In the genomic region with DNA sequence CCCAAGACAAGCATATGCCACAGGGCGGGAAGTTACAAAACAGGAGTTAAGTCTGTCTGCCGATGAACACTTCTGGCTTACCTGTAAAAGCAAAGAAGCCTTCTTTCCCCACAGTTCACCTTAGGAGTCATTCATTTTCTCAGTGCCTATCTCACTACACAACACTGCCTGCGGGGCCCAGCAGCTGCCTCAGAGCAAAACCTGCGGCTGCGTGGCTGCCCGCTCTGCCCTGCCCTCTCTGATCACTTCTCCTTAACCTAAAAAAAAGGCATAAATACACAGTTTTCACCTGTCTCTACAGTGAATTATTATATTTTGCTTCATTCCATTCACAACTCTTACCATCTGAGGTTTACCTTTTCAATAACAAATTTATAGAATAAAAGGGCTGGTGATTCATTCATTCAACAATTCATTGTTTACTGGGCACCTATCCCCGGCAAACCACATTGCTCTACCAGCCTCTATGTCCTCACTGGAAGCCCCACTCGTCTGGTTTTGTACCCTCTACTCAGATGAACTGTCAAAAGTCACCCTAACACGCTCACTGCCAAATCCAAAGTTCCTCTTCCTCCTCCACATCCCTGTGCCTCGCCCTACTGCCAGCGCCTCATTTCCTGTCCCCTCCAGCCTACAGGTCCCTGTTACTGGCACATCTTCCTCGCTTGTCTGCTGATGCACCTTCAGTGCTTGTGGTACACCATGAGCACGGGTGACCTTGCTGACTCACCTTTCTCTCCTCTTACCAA, we compare ENCODE assay signal across 1 cellular context.
TF ChIP-seq lines count a peak whose summit lies in the region.

No MANE protein-coding gene starts in this region.

TF ChIP-seq in GM23338, 12 proteins besides CTCF, POLR2A, EP300 and RAD21 (continued from another document):
- TF ChIP-seq, protein P1, sequence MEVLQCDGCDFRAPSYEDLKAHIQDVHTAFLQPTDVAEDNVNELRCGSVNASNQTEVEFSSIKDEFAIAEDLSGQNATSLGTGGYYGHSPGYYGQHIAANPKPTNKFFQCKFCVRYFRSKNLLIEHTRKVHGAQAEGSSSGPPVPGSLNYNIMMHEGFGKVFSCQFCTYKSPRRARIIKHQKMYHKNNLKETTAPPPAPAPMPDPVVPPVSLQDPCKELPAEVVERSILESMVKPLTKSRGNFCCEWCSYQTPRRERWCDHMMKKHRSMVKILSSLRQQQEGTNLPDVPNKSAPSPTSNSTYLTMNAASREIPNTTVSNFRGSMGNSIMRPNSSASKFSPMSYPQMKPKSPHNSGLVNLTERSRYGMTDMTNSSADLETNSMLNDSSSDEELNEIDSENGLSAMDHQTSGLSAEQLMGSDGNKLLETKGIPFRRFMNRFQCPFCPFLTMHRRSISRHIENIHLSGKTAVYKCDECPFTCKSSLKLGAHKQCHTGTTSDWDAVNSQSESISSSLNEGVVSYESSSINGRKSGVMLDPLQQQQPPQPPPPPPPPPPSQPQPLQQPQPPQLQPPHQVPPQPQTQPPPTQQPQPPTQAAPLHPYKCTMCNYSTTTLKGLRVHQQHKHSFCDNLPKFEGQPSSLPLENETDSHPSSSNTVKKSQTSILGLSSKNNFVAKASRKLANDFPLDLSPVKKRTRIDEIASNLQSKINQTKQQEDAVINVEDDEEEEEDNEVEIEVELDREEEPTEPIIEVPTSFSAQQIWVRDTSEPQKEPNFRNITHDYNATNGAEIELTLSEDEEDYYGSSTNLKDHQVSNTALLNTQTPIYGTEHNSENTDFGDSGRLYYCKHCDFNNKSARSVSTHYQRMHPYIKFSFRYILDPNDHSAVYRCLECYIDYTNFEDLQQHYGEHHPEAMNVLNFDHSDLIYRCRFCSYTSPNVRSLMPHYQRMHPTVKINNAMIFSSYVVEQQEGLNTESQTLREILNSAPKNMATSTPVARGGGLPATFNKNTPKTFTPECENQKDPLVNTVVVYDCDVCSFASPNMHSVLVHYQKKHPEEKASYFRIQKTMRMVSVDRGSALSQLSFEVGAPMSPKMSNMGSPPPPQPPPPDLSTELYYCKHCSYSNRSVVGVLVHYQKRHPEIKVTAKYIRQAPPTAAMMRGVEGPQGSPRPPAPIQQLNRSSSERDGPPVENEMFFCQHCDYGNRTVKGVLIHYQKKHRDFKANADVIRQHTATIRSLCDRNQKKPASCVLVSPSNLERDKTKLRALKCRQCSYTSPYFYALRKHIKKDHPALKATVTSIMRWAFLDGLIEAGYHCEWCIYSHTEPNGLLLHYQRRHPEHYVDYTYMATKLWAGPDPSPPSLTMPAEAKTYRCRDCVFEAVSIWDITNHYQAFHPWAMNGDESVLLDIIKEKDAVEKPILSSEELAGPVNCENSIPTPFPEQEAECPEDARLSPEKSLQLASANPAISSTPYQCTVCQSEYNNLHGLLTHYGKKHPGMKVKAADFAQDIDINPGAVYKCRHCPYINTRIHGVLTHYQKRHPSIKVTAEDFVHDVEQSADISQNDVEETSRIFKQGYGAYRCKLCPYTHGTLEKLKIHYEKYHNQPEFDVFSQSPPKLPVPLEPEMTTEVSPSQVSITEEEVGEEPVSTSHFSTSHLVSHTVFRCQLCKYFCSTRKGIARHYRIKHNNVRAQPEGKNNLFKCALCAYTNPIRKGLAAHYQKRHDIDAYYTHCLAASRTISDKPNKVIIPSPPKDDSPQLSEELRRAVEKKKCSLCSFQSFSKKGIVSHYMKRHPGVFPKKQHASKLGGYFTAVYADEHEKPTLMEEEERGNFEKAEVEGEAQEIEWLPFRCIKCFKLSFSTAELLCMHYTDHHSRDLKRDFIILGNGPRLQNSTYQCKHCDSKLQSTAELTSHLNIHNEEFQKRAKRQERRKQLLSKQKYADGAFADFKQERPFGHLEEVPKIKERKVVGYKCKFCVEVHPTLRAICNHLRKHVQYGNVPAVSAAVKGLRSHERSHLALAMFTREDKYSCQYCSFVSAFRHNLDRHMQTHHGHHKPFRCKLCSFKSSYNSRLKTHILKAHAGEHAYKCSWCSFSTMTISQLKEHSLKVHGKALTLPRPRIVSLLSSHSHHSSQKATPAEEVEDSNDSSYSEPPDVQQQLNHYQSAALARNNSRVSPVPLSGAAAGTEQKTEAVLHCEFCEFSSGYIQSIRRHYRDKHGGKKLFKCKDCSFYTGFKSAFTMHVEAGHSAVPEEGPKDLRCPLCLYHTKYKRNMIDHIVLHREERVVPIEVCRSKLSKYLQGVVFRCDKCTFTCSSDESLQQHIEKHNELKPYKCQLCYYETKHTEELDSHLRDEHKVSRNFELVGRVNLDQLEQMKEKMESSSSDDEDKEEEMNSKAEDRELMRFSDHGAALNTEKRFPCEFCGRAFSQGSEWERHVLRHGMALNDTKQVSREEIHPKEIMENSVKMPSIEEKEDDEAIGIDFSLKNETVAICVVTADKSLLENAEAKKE (CRISPR knock-in tag; IDR thresholded peaks at IDR 0.05): no peak
- TF ChIP-seq NANOG (IDR thresholded peaks at IDR 0.05; ENCODE audit: borderline replicate concordance): no peak
